ENCODE assay signal across 28 cellular contexts in the genomic region with DNA sequence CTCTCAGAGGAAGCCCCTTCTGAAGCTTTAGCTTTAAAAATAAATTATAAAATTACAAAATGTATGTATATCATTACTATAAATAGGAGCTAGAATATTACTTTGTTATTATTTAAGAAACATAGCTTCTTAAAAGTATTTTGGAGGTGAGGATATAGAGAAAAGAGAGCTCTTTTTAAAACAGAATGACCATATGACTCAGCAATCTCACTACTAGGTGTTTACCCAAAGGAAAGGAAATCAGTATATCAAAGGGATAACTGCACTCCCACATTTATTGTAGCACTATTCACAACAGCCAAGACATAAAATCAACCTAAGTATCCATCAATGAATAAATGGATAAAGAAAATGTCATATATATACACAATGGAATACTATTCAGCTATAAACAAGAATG.
"Had no signal": no experiment of that assay in that cellular context is flagged by ENCODE, and none has a peak within 500 bp of the region (broad histone marks: within the 10 kb centered on the region; RNA-seq: fewer than 3 reads in every experiment).

No MANE protein-coding gene starts in this region.

- ATAC-seq: heart right ventricle; left colon; left lung; lower lobe of right lung; natural killer cell; right cardiac atrium; stimulated activated effector memory CD8-positive, alpha-beta T cell treated with anti-CD3 and anti-CD28 coated beads, Interleukin-12 subunit alpha, Interleukin-12 subunit beta, amount 100 ng/mL, for 72 hours; upper lobe of right lung had no signal

- FAIRE-seq: kidney, small intestine, urothelium cell line had no signal

- H3K4me3 ChIP-seq: heart right ventricle, left lung, lower lobe of right lung, neural progenitor cell, ovary, sigmoid colon, spleen, suprapubic skin, thoracic aorta, tibial artery, upper lobe of right lung had no signal

- DNase-seq: heart right ventricle; hippocampal formation; kidney; left colon; left lung; lower lobe of right lung; mammary epithelial cell; mesenchymal stem cell; naive B cell; natural killer cell; nephron progenitor cell; occipital lobe; ovary; right cardiac atrium; sigmoid colon; small intestine; spleen; stimulated activated CD4-positive, alpha-beta T cell treated with anti-CD3 and anti-CD28 coated beads, Interleukin-4, amount 100 ng/mL, for 24 hours; stimulated activated naive CD4-positive, alpha-beta T cell; tibial artery; trophoblast cell; upper lobe of right lung had no signal

- H3K27ac ChIP-seq: heart right ventricle, left lung, lower lobe of right lung, neural progenitor cell, neutrophil, ovary, sigmoid colon, spleen, suprapubic skin, thoracic aorta, tibial artery, upper lobe of right lung had no signal

- H3K9me3 ChIP-seq: heart right ventricle, left lung, lower lobe of right lung, neutrophil, ovary, sigmoid colon, spleen, suprapubic skin, thoracic aorta, tibial artery, upper lobe of right lung had no signal

- H3K4me2 ChIP-seq: neural progenitor cell had no signal

- H3K9ac ChIP-seq: neural progenitor cell had no signal

- H3K4me1 ChIP-seq: heart right ventricle, left lung, lower lobe of right lung, neural progenitor cell, sigmoid colon, spleen, suprapubic skin, tibial artery, upper lobe of right lung had no signal

- H2AFZ ChIP-seq: neural progenitor cell had no signal

- H3K27me3 ChIP-seq: heart right ventricle, left lung, neural progenitor cell, neutrophil, ovary, sigmoid colon, spleen, suprapubic skin, tibial artery, upper lobe of right lung had no signal

- H3K36me3 ChIP-seq: neural progenitor cell, ovary, thoracic aorta had no signal
